Comparison of ENCODE assay signal across 1 cellular context in genomic region chr17:63699638-63700527, GRCh38.
TF ChIP-seq lines count a peak whose summit lies in the region.

TSS of gene LIMD2 (minus strand) at chr17:63700125. CDS start at chr17:63699298, 827 bp downstream.

TF ChIP-seq in HepG2, 621 proteins besides CTCF, POLR2A, EP300 and RAD21 (continued from another document and continues in another):
- TF ChIP-seq, protein P1, sequence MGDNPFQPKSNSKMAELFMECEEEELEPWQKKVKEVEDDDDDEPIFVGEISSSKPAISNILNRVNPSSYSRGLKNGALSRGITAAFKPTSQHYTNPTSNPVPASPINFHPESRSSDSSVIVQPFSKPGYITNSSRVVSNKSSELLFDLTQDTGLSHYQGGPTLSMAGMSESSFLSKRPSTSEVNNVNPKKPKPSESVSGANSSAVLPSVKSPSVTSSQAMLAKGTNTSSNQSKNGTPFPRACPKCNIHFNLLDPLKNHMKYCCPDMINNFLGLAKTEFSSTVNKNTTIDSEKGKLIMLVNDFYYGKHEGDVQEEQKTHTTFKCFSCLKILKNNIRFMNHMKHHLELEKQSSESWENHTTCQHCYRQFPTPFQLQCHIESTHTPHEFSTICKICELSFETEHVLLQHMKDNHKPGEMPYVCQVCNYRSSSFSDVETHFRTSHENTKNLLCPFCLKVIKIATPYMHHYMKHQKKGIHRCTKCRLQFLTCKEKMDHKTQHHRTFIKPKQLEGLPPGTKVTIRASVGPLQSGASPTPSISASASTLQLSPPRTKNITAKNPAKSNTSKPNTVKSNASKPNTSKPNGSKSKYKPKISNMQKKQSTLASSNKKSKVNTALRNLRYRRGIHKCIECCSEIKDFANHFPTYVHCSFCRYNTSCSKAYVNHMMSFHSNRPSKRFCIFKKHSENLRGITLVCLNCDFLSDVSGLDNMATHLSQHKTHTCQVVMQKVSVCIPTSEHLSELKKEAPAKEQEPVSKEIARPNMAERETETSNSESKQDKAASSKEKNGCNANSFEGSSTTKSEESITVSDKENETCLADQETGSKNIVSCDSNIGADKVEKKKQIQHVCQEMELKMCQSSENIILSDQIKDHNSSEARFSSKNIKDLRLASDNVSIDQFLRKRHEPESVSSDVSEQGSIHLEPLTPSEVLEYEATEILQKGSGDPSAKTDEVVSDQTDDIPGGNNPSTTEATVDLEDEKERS (CRISPR knock-in tag; IDR thresholded peaks at IDR 0.05): no peak
- no peak for TF ChIP-seq ZHX1 (CRISPR knock-in tag; IDR thresholded peaks at IDR 0.05; ENCODE audit: low read depth)
- TF ChIP-seq ZNF776 (CRISPR knock-in tag; IDR thresholded peaks at IDR 0.05): 0 out of 2 replicates have a peak, but pooled peaks have one; percentile 8
- no peak for TF ChIP-seq ZSCAN5A (CRISPR knock-in tag; IDR thresholded peaks at IDR 0.05; ENCODE audit: borderline replicate concordance)
- TF ChIP-seq ZNF253 (CRISPR knock-in tag; IDR thresholded peaks at IDR 0.05; ENCODE audit: borderline replicate concordance): no peak
- TF ChIP-seq ZNF777 (CRISPR knock-in tag; IDR thresholded peaks at IDR 0.05): peak; percentile 96
- TF ChIP-seq ZNF430 (CRISPR knock-in tag; IDR thresholded peaks at IDR 0.05): no peak
- no peak for TF ChIP-seq DMAP1 (CRISPR knock-in tag; IDR thresholded peaks at IDR 0.05)
- TF ChIP-seq MAX (IDR thresholded peaks at IDR 0.05): peak; percentile 58; the same call in 1 of the 2 replicates
- peak; percentile 44 for TF ChIP-seq ZNF687 (CRISPR knock-in tag; IDR thresholded peaks at IDR 0.05)
- no peak for TF ChIP-seq MTF2 (CRISPR knock-in tag; IDR thresholded peaks at IDR 0.05; ENCODE audit: borderline replicate concordance)
- TF ChIP-seq, protein P2, sequence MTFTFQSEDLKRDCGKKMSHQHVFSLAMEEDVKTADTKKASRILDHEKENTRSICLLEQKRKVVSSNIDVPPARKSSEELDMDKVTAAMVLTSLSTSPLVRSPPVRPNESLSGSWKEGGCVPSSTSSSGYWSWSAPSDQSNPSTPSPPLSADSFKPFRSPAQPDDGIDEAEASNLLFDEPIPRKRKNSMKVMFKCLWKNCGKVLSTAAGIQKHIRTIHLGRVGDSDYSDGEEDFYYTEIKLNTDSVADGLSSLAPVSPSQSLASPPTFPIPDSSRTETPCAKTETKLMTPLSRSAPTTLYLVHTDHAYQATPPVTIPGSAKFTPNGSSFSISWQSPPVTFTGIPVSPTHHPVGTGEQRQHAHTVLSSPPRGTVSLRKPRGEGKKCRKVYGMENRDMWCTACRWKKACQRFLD (CRISPR knock-in tag; IDR thresholded peaks at IDR 0.05; ENCODE audit: borderline replicate concordance): no peak
- no peak for TF ChIP-seq ZNF235 (CRISPR knock-in tag; IDR thresholded peaks at IDR 0.05; ENCODE audit: borderline replicate concordance)
- TF ChIP-seq STAT5B (CRISPR knock-in tag; IDR thresholded peaks at IDR 0.05): no peak
- TF ChIP-seq TCF12 (IDR thresholded peaks at IDR 0.05): no peak
- no peak for TF ChIP-seq TCF12 (CRISPR knock-in tag; IDR thresholded peaks at IDR 0.05)
- TF ChIP-seq PHF8 (CRISPR knock-in tag; IDR thresholded peaks at IDR 0.05): peak; percentile 59; the same call in 1 of the 2 replicates
- no peak for TF ChIP-seq ZFP82 (CRISPR knock-in tag; IDR thresholded peaks at IDR 0.05; ENCODE audit: borderline replicate concordance)
- TF ChIP-seq MED13 (CRISPR knock-in tag; IDR thresholded peaks at IDR 0.05): no peak
- TF ChIP-seq, protein P3, sequence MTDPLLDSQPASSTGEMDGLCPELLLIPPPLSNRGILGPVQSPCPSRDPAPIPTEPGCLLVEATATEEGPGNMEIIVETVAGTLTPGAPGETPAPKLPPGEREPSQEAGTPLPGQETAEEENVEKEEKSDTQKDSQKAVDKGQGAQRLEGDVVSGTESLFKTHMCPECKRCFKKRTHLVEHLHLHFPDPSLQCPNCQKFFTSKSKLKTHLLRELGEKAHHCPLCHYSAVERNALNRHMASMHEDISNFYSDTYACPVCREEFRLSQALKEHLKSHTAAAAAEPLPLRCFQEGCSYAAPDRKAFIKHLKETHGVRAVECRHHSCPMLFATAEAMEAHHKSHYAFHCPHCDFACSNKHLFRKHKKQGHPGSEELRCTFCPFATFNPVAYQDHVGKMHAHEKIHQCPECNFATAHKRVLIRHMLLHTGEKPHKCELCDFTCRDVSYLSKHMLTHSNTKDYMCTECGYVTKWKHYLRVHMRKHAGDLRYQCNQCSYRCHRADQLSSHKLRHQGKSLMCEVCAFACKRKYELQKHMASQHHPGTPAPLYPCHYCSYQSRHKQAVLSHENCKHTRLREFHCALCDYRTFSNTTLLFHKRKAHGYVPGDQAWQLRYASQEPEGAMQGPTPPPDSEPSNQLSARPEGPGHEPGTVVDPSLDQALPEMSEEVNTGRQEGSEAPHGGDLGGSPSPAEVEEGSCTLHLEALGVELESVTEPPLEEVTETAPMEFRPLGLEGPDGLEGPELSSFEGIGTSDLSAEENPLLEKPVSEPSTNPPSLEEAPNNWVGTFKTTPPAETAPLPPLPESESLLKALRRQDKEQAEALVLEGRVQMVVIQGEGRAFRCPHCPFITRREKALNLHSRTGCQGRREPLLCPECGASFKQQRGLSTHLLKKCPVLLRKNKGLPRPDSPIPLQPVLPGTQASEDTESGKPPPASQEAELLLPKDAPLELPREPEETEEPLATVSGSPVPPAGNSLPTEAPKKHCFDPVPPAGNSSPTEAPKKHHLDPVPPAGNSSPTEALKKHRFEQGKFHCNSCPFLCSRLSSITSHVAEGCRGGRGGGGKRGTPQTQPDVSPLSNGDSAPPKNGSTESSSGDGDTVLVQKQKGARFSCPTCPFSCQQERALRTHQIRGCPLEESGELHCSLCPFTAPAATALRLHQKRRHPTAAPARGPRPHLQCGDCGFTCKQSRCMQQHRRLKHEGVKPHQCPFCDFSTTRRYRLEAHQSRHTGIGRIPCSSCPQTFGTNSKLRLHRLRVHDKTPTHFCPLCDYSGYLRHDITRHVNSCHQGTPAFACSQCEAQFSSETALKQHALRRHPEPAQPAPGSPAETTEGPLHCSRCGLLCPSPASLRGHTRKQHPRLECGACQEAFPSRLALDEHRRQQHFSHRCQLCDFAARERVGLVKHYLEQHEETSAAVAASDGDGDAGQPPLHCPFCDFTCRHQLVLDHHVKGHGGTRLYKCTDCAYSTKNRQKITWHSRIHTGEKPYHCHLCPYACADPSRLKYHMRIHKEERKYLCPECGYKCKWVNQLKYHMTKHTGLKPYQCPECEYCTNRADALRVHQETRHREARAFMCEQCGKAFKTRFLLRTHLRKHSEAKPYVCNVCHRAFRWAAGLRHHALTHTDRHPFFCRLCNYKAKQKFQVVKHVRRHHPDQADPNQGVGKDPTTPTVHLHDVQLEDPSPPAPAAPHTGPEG (CRISPR knock-in tag; IDR thresholded peaks at IDR 0.05): no peak
- TF ChIP-seq, protein P4, sequence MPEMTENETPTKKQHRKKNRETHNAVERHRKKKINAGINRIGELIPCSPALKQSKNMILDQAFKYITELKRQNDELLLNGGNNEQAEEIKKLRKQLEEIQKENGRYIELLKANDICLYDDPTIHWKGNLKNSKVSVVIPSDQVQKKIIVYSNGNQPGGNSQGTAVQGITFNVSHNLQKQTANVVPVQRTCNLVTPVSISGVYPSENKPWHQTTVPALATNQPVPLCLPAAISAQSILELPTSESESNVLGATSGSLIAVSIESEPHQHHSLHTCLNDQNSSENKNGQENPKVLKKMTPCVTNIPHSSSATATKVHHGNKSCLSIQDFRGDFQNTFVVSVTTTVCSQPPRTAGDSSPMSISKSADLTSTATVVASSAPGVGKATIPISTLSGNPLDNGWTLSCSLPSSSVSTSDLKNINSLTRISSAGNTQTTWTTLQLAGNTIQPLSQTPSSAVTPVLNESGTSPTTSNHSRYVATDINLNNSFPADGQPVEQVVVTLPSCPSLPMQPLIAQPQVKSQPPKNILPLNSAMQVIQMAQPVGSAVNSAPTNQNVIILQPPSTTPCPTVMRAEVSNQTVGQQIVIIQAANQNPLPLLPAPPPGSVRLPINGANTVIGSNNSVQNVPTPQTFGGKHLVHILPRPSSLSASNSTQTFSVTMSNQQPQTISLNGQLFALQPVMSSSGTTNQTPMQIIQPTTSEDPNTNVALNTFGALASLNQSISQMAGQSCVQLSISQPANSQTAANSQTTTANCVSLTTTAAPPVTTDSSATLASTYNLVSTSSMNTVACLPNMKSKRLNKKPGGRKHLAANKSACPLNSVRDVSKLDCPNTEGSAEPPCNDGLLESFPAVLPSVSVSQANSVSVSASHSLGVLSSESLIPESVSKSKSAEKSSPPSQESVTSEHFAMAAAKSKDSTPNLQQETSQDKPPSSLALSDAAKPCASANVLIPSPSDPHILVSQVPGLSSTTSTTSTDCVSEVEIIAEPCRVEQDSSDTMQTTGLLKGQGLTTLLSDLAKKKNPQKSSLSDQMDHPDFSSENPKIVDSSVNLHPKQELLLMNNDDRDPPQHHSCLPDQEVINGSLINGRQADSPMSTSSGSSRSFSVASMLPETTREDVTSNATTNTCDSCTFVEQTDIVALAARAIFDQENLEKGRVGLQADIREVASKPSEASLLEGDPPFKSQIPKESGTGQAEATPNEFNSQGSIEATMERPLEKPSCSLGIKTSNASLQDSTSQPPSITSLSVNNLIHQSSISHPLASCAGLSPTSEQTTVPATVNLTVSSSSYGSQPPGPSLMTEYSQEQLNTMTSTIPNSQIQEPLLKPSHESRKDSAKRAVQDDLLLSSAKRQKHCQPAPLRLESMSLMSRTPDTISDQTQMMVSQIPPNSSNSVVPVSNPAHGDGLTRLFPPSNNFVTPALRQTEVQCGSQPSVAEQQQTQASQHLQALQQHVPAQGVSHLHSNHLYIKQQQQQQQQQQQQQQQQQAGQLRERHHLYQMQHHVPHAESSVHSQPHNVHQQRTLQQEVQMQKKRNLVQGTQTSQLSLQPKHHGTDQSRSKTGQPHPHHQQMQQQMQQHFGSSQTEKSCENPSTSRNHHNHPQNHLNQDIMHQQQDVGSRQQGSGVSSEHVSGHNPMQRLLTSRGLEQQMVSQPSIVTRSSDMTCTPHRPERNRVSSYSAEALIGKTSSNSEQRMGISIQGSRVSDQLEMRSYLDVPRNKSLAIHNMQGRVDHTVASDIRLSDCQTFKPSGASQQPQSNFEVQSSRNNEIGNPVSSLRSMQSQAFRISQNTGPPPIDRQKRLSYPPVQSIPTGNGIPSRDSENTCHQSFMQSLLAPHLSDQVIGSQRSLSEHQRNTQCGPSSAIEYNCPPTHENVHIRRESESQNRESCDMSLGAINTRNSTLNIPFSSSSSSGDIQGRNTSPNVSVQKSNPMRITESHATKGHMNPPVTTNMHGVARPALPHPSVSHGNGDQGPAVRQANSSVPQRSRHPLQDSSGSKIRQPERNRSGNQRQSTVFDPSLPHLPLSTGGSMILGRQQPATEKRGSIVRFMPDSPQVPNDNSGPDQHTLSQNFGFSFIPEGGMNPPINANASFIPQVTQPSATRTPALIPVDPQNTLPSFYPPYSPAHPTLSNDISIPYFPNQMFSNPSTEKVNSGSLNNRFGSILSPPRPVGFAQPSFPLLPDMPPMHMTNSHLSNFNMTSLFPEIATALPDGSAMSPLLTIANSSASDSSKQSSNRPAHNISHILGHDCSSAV (CRISPR knock-in tag; IDR thresholded peaks at IDR 0.05; ENCODE audit: borderline replicate concordance): no peak
- TF ChIP-seq GABPA (IDR thresholded peaks at IDR 0.05; ENCODE audit: low read depth, low read length): no peak; the same call in 1 of the 2 replicates
- no peak for TF ChIP-seq GABPA (CRISPR knock-in tag; IDR thresholded peaks at IDR 0.05; ENCODE audit: low read depth)
- no peak for TF ChIP-seq ZNF317 (CRISPR knock-in tag; IDR thresholded peaks at IDR 0.05)
- TF ChIP-seq CCAR2 (optimal IDR thresholded peaks at IDR 0.05; ENCODE audit: low read depth, low read length): no peak
